ENCODE assay signal across 8 cellular contexts in the genomic region with DNA sequence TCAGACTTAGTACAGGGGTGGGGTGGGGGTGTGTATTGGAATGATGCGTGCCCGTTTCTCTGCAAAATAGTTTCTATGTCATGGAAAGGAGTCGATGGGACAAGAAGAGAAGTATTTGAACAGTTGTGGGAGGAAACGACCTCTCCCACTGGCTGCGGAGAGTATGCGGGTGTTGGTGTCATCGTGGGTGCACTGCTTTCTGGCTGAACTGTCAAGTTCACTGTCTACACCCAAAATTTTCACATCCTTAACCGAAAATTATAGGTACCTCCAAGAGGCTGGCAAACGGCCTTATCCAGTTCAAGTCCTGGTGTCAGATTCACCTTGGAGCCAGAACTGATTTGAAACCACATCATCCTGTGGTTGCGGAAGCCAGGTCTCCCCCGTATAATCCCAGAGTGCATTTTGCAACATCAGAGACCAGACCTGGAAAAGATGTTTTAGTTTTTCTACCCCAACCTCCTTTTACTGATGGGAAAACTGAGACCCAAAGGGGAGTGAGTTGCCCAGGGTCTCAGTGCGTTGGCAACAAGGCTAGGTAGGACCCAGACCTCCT. TPM values are rescaled to one million over a fixed set of nuclear protein-coding genes. Genes with fewer than 3 reads are reported as not detected.
DNase-seq lines count a peak whose midpoint lies in the region; ATAC-seq and TF ChIP-seq lines count a peak whose summit lies in the region.

No MANE protein-coding gene starts in this region.

- no peak for TF ChIP-seq POLR2A in uterus (IDR thresholded peaks at IDR 0.05)

- no peak overlapping the region for H3K23ac ChIP-seq in mesendoderm (ENCODE audit: low read length)

- POLR2A ChIA-PET in BJ (lab: Charles Lee) = no interaction called here

- H3K27ac ChIP-seq in HUES6 (ENCODE audit: low read depth, low read length) (no peak overlapping the region), mesendoderm (ENCODE audit: low read depth, low read length) (no peak overlapping the region), uterus (peak overlapping the region; percentile 81 to 96)

- peaks cover 15% of the 10 kb centered on the region for H3K36me3 ChIP-seq in BJ (ENCODE audit: control insufficient read depth, insufficient read depth, low read length)
- H3K36me3 ChIP-seq in HUES6 (ENCODE audit: control insufficient read depth, insufficient read depth, low read length) = peaks cover 35% of the 10 kb centered on the region
- peaks cover 14% of the 10 kb centered on the region for H3K36me3 ChIP-seq in mesendoderm (ENCODE audit: control insufficient read depth, insufficient read depth, low read length)
- no peaks in the 10 kb centered on the region for H3K36me3 ChIP-seq in uterus

- H3K9me3 ChIP-seq in HUES6 (ENCODE audit: control insufficient read depth, insufficient read depth, low read depth, low read length) (no peaks in the 10 kb centered on the region), uterus (no peaks in the 10 kb centered on the region)

- peak overlapping the region; percentile 7 for H3K4me2 ChIP-seq in mesendoderm (ENCODE audit: low read length)

- H2AK5ac ChIP-seq in mesendoderm (ENCODE audit: low read length) = no peak overlapping the region

- H3K79me1 ChIP-seq in mesendoderm (ENCODE audit: low read length) = peaks cover 26% of the 10 kb centered on the region

- in situ Hi-C loops in astrocyte of the cerebellum (cut with HindIII; ENCODE audit: low sequenced_read_pairs) = no loop called here

- H4K5ac ChIP-seq in mesendoderm (ENCODE audit: low read length) = peak overlapping the region; percentile 99

- WGBS in mesendoderm (ENCODE audit: extremely low coverage, insufficient coverage, low lambda C conversion rate) = no CpG with 5 or more reads among the region's 12 CpGs

- H3K9ac ChIP-seq in HUES6 (ENCODE audit: low read length) (peak overlapping the region; percentile 66), mesendoderm (ENCODE audit: low read length) (peak overlapping the region; percentile 71)

- no peak overlapping the region for H4K8ac ChIP-seq in mesendoderm (ENCODE audit: low read depth, low read length)

- TF ChIP-seq CTCF in BJ (IDR thresholded peaks at IDR 0.05; ENCODE audit: insufficient read depth, low read depth, low read length) (no peak), astrocyte of the cerebellum (IDR thresholded peaks at IDR 0.05; ENCODE audit: low read depth, low read length, missing control alignments) (no peak), uterus (IDR thresholded peaks at IDR 0.05) (no peak)

- no peak overlapping the region for H2BK5ac ChIP-seq in mesendoderm (ENCODE audit: low read length)

- DNase-seq in BJ (ENCODE audit: low read depth) (no peak), astrocyte of the cerebellum (ENCODE audit: low read depth) (no peak), mesendoderm (no peak), uterus (no peak), dermis blood vessel endothelial cell (no peak)

- H3K27me3 ChIP-seq in BJ (ENCODE audit: control insufficient read depth, insufficient read depth, low read length) (no peaks in the 10 kb centered on the region; the same call in 1 of the 2 replicates), HUES6 (ENCODE audit: control insufficient read depth, insufficient read depth, low read length) (peaks cover 4% of the 10 kb centered on the region; the same call in 1 of the 2 replicates), mesendoderm (ENCODE audit: insufficient read depth, low read length, poor library complexity) (no peaks in the 10 kb centered on the region), uterus (no peaks in the 10 kb centered on the region)

- no peak overlapping the region for H3K18ac ChIP-seq in mesendoderm (ENCODE audit: low read length)

- ATAC-seq in HG02678 (IDR thresholded peaks at IDR 0.05; ENCODE audit: unreplicated experiment) = no peak
- ATAC-seq in HG02588 (IDR thresholded peaks at IDR 0.05; ENCODE audit: unreplicated experiment) = no peak

- H2BK120ac ChIP-seq in mesendoderm (ENCODE audit: low read depth, low read length) = no peak overlapping the region

- H3K79me2 ChIP-seq in mesendoderm (ENCODE audit: control insufficient read depth, insufficient read depth, low read length) = peaks cover 29% of the 10 kb centered on the region

- H3K4me1 ChIP-seq in HUES6 (ENCODE audit: control insufficient read depth, insufficient read depth, low read length) (peaks cover 32% of the 10 kb centered on the region), mesendoderm (ENCODE audit: control insufficient read depth, low read depth, low read length) (peaks cover 7% of the 10 kb centered on the region), uterus (no peaks in the 10 kb centered on the region)

- H3K4ac ChIP-seq in mesendoderm (ENCODE audit: low read depth, low read length) = peak overlapping the region; percentile 40

- H3K4me3 ChIP-seq in BJ (ENCODE audit: low read depth, low read length) (peak overlapping the region; percentile 89), HUES6 (ENCODE audit: low read depth, low read length) (peak overlapping the region; percentile 77), astrocyte of the cerebellum (ENCODE audit: low read depth, low read length) (peak overlapping the region; percentile 76), mesendoderm (ENCODE audit: low read length) (no peak overlapping the region), uterus (peak overlapping the region; percentile 70 to 81)

- CTCF ChIA-PET in BJ (lab: Yijun Ruan, JAX) = interaction anchor here (1.3 kb wide), 1 partner anchor 9 kb away, joined by 7 read pairs; no protein-coding TSS in a partner anchor

- intact Hi-C loops in uterus (cut with DNase I; ENCODE audit: low total_unique reads) = no loop called here

- no peak overlapping the region for H2BK15ac ChIP-seq in mesendoderm (replicated peaks; ENCODE audit: low read depth)

- peak overlapping the region; percentile 85 for H3K56ac ChIP-seq in mesendoderm (ENCODE audit: low read length)

RNA-seq across cellular contexts. Expression of a gene that starts 0.5 kb away (rescaled TPM):
- 100 and 102 TPM in 2 replicates for polyA plus RNA-seq in BJ (2011; rRNA removed)
- 83.1 and 90.6 TPM in 2 replicates for polyA minus RNA-seq in BJ (2011; rRNA and poly(A)+ RNA removed)
- polyA plus RNA-seq in mesendoderm (2013, experiment 1 of 2) = 242 TPM
- polyA plus RNA-seq in mesendoderm (2013, experiment 2 of 2) = 242 TPM
- total RNA-seq in uterus (100 to 1,000 TPM in 1 of 4 donors, 10 to 100 TPM in 3; 29.4 to 115 (median 75.3) TPM), dermis blood vessel endothelial cell (58.9 and 160 TPM in 2 replicates)

RNA-seq across cellular contexts. Expression of a gene that starts 2.0 kb away (rescaled TPM):
- not detected in 2 replicates for polyA plus RNA-seq in BJ (2011; rRNA removed)
- polyA minus RNA-seq in BJ (2011; rRNA and poly(A)+ RNA removed) = not detected in 2 replicates
- 0.08 TPM for polyA plus RNA-seq in mesendoderm (2013, experiment 1 of 2)
- polyA plus RNA-seq in mesendoderm (2013, experiment 2 of 2) = 0.10 TPM
- under 1 TPM in 1 of 4 donors, not detected in 3; 0.69 TPM for total RNA-seq in uterus
- not detected in 2 replicates for total RNA-seq in dermis blood vessel endothelial cell

RNA-seq across cellular contexts. Expression of a gene that starts 11.4 kb away (rescaled TPM):
- polyA plus RNA-seq in BJ (2011; rRNA removed) = 51.1 and 73.7 TPM in 2 replicates
- 60.0 and 61.6 TPM in 2 replicates for polyA minus RNA-seq in BJ (2011; rRNA and poly(A)+ RNA removed)
- polyA plus RNA-seq in mesendoderm (2013, experiment 1 of 2) = 114 TPM
- polyA plus RNA-seq in mesendoderm (2013, experiment 2 of 2) = 106 TPM
- total RNA-seq in uterus (100 to 1,000 TPM in 1 of 4 donors, 10 to 100 TPM in 3; 22.5 to 269 (median 70.8) TPM), dermis blood vessel endothelial cell (74.3 and 79.6 TPM in 2 replicates)

RNA-seq across cellular contexts. Expression of a gene that starts 44.8 kb away (rescaled TPM):
- not detected in 2 replicates for polyA plus RNA-seq in BJ (2011; rRNA removed)
- polyA minus RNA-seq in BJ (2011; rRNA and poly(A)+ RNA removed) = not detected in 2 replicates
- polyA plus RNA-seq in mesendoderm (2013, experiment 1 of 2) = not detected
- not detected for polyA plus RNA-seq in mesendoderm (2013, experiment 2 of 2)
- total RNA-seq in uterus (not detected), dermis blood vessel endothelial cell (not detected in 2 replicates)

RNA-seq across cellular contexts. Expression of a gene that starts 54.3 kb away (rescaled TPM):
- not detected in 2 replicates for polyA plus RNA-seq in BJ (2011; rRNA removed)
- not detected in 2 replicates for polyA minus RNA-seq in BJ (2011; rRNA and poly(A)+ RNA removed)
- polyA plus RNA-seq in mesendoderm (2013, experiment 1 of 2) = 0.13 TPM
- polyA plus RNA-seq in mesendoderm (2013, experiment 2 of 2) = 0.08 TPM
- total RNA-seq in uterus = under 1 TPM in 1 of 4 donors, not detected in 3; 0.21 TPM
- total RNA-seq in dermis blood vessel endothelial cell = 0.19 TPM in 1 of 2 replicates, not detected in the other

Comparison
In these comparisons a context has a peak if more than half of its experiments do, and no peak if none do; other contexts are left out.
1. H3K27ac ChIP-seq: peak in uterus (2 of 2); none in HUES6 (single experiment) and mesendoderm (single experiment).